Comparison of ENCODE assay signal across 13 cellular contexts in the genomic region with DNA sequence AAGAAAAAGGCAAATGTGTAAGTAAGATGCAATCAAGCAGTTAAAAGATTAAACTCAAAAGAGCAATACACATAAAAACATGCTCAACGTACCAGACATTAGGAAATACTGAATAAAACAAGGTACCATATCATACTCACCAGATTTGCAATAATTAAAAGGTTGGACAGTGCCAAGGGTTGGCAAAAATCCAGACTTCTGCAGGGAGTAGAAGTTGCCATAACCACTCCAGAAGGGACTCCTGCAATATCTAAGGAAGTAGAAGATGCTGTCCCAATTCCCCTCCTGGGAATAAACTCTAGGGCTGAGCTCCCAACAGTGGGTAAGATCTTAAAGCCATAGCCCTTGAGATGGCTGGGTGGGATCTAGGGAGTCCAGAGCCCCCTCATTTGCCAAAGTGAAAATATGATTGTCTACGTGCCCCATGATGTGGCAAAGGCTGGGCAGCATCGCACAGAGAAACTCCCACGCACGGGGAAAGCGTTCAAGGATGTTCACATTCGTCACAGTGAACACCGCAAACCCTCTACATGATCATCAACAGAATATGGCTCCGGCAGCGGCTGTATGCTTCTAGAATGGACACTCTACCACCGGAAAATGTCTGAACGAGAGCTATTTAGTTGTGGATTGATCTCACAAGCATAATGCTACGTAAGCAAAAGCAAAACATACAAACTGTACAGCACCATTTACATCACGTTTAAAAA. TPM values are rescaled to one million over a fixed set of nuclear protein-coding genes. Genes with fewer than 3 reads are reported as not detected.
A peak's percentile ranks its signal among the peaks of the same experiment; 100 is the strongest.
DNase-seq lines count a peak whose midpoint lies in the region; TF ChIP-seq lines count a peak whose summit lies in the region.
"Had no signal": no experiment of that assay in that cellular context is flagged by ENCODE, and none has a peak within 500 bp of the region (broad histone marks: within the 10 kb centered on the region; RNA-seq: fewer than 3 reads in every experiment).

No MANE protein-coding gene starts in this region.

- H3K4me3 ChIP-seq in HEK293 (ENCODE audit: low read depth, low read length) (no peak overlapping the region), adipocyte (ENCODE audit: low read length) (peak overlapping the region; percentile 71), hepatocyte (no peak overlapping the region), skin epidermis (no peak overlapping the region)

- 96% methylated on average over 14 of the region's 14 CpGs for WGBS in hepatocyte (ENCODE audit: low lambda C conversion rate, missing lambda C conversion rate)

- no peak overlapping the region for H2AFZ ChIP-seq in hepatocyte

- H3K4me1 ChIP-seq in HEK293 (ENCODE audit: control insufficient read depth, insufficient read depth, low read length) (peaks cover 16% of the 10 kb centered on the region), adipocyte (ENCODE audit: control insufficient read depth, insufficient read depth, low read length) (peaks cover 85% of the 10 kb centered on the region), hepatocyte (ENCODE audit: insufficient read depth) (peaks cover 36% of the 10 kb centered on the region)

- H3K9me3 ChIP-seq in HEK293 (ENCODE audit: control insufficient read depth, insufficient read depth, low read depth, low read length) = no peaks in the 10 kb centered on the region
- no peaks in the 10 kb centered on the region for H3K9me3 ChIP-seq in adipocyte (ENCODE audit: control insufficient read depth, low read length)
- H3K9me3 ChIP-seq in hepatocyte (ENCODE audit: low read depth) = no peaks in the 10 kb centered on the region

- peak overlapping the region; percentile 92 for H3K9ac ChIP-seq in adipocyte (ENCODE audit: low read length)

- no peak overlapping the region for H3K27ac ChIP-seq in HEK293 (ENCODE audit: extremely low read depth, low read depth, low read length)
- H3K27ac ChIP-seq in hepatocyte = peak overlapping the region; percentile 95
- peak overlapping the region in 13 of 21 experiments; percentile 21 to 94 (median 87) for H3K27ac ChIP-seq in skin epidermis

- H3K4me2 ChIP-seq in hepatocyte = no peak overlapping the region

- peak; percentile 50 for DNase-seq in adipocyte (ENCODE audit: low read depth)
- DNase-seq in hepatocyte (ENCODE audit: low spot score) = no peak
- DNase-seq in NCI-H2227 (lab: John Stamatoyannopoulos, UW; ENCODE audit: unreplicated experiment) = no peak
- no peak for DNase-seq in iPS-NIHi11 (ENCODE audit: low spot score)
- no peak for DNase-seq in stimulated activated CD4-positive, alpha-beta T cell treated with anti-CD3 and anti-CD28 coated beads, Interleukin-15, amount 100 ng/mL, for 24 hours
- no peak for DNase-seq in GDM1 (lab: John Stamatoyannopoulos, UW)
- DNase-seq: activated CD4-positive, alpha-beta memory T cell treated with anti-CD3 and anti-CD28 coated beads for 36 hours; activated naive CD8-positive, alpha-beta T cell treated with anti-CD3 and anti-CD28 coated beads for 36 hours; naive thymus-derived CD8-positive, alpha-beta T cell; NCI-H1092 treated with DMSO at 0.1 percent for 48 hours; NCI-H774 had no signal

- no peaks in the 10 kb centered on the region for H3K9me2 ChIP-seq in hepatocyte (replicated peaks; ENCODE audit: insufficient read depth)

- H3K36me3 ChIP-seq in HEK293 (ENCODE audit: control insufficient read depth in 2 of 2, insufficient read depth in 1 of 2, low read length in 2 of 2) (peaks cover 0 to 57% of the 10 kb centered on the region in 2 experiments; a peak in 2 of 3 replicates), adipocyte (ENCODE audit: control insufficient read depth, insufficient read depth, low read length, severe bottlenecking) (peaks cover 29% of the 10 kb centered on the region), hepatocyte (replicated peaks; ENCODE audit: insufficient read depth, low read depth) (no peaks in the 10 kb centered on the region)

- TF ChIP-seq CTCF in HEK293 (tag by site-specific recombination; IDR thresholded peaks at IDR 0.05) (no peak), hepatocyte (IDR thresholded peaks at IDR 0.05; ENCODE audit: poor library complexity) (no peak)

- peaks cover 5% of the 10 kb centered on the region for H4K20me1 ChIP-seq in hepatocyte (ENCODE audit: insufficient read depth, poor library complexity, severe bottlenecking)

- POLR2A ChIA-PET in HEK293 (lab: Yijun Ruan, JAX) = interaction anchor here (1.8 kb wide), 1 partner anchor 12 kb away, joined by 5 read pairs; the partner anchor contains the start of genes KCTD10 and UBE3B

- H3K79me2 ChIP-seq in hepatocyte = peaks cover 70% of the 10 kb centered on the region

- CTCF ChIA-PET in HEK293 (lab: Yijun Ruan, JAX) = interaction anchor here (0.6 to 5.3 kb wide), 4 partner anchors 12 to 71 kb away, joined by 3 to 27 read pairs (median 4); no protein-coding TSS in a partner anchor

- no peaks in the 10 kb centered on the region for H3K27me3 ChIP-seq in adipocyte (replicated peaks; ENCODE audit: control insufficient read depth, insufficient read depth, low read length)
- no peaks in the 10 kb centered on the region for H3K27me3 ChIP-seq in hepatocyte

TF ChIP-seq in HEK293, 187 proteins besides CTCF, POLR2A, EP300 and RAD21 (continues in another document):
- no peak for TF ChIP-seq GLIS2 (tag by site-specific recombination; IDR thresholded peaks at IDR 0.05)
- 0 out of 2 replicates have a peak, but pooled peaks have one; percentile 17 for TF ChIP-seq FEZF1 (tag by site-specific recombination; IDR thresholded peaks at IDR 0.05)
- no peak for TF ChIP-seq ZNF169 (tag by site-specific recombination; IDR thresholded peaks at IDR 0.05)
- 0 out of 2 replicates have a peak, but pooled peaks have one; percentile 31 for TF ChIP-seq ZNF600 (tag by site-specific recombination; IDR thresholded peaks at IDR 0.05)
- TF ChIP-seq ZNF660 (tag by site-specific recombination; IDR thresholded peaks at IDR 0.05) = no peak
- no peak for TF ChIP-seq ZNF48 (tag by site-specific recombination; IDR thresholded peaks at IDR 0.05)
- TF ChIP-seq, protein P1, sequence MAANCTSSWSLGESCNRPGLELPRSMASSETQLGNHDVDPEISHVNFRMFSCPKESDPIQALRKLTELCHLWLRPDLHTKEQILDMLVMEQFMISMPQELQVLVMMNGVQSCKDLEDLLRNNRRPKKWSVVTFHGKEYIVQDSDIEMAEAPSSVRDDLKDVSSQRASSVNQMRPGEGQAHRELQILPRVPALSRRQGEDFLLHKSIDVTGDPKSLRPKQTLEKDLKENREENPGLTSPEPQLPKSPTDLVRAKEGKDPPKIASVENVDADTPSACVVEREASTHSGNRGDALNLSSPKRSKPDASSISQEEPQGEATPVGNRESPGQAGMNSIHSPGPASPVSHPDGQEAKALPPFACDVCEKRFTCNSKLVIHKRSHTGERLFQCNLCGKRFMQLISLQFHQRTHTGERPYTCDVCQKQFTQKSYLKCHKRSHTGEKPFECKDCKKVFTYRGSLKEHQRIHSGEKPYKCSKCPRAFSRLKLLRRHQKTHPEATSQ (tag by site-specific recombination; IDR thresholded peaks at IDR 0.05) = no peak
- no peak for TF ChIP-seq ZNF2 (tag by site-specific recombination; IDR thresholded peaks at IDR 0.05)
- TF ChIP-seq, protein P2, sequence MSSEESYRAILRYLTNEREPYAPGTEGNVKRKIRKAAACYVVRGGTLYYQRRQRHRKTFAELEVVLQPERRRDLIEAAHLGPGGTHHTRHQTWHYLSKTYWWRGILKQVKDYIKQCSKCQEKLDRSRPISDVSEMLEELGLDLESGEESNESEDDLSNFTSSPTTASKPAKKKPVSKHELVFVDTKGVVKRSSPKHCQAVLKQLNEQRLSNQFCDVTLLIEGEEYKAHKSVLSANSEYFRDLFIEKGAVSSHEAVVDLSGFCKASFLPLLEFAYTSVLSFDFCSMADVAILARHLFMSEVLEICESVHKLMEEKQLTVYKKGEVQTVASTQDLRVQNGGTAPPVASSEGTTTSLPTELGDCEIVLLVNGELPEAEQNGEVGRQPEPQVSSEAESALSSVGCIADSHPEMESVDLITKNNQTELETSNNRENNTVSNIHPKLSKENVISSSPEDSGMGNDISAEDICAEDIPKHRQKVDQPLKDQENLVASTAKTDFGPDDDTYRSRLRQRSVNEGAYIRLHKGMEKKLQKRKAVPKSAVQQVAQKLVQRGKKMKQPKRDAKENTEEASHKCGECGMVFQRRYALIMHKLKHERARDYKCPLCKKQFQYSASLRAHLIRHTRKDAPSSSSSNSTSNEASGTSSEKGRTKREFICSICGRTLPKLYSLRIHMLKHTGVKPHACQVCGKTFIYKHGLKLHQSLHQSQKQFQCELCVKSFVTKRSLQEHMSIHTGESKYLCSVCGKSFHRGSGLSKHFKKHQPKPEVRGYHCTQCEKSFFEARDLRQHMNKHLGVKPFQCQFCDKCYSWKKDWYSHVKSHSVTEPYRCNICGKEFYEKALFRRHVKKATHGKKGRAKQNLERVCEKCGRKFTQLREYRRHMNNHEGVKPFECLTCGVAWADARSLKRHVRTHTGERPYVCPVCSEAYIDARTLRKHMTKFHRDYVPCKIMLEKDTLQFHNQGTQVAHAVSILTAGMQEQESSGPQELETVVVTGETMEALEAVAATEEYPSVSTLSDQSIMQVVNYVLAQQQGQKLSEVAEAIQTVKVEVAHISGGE (tag by site-specific recombination; conservative IDR thresholded peaks at IDR 0.05; ENCODE audit: low read depth) = no peak
- TF ChIP-seq YY2 (tag by site-specific recombination; IDR thresholded peaks at IDR 0.05) = no peak
- TF ChIP-seq ZNF677 (tag by site-specific recombination; IDR thresholded peaks at IDR 0.05) = no peak

RNA-seq across cellular contexts. Expression of gene KCTD10, which starts 12.3 kb away (rescaled TPM):
- total RNA-seq in hepatocyte = 29.7 and 37.0 TPM in 2 replicates
- 29.4 and 38.9 TPM in 2 replicates for polyA plus RNA-seq in hepatocyte

RNA-seq across cellular contexts. Expression of gene UBE3B, which starts 12.6 kb away (rescaled TPM):
- 30.5 and 35.5 TPM in 2 replicates for total RNA-seq in hepatocyte
- 20.1 and 22.7 TPM in 2 replicates for polyA plus RNA-seq in hepatocyte
